In the genomic region with DNA sequence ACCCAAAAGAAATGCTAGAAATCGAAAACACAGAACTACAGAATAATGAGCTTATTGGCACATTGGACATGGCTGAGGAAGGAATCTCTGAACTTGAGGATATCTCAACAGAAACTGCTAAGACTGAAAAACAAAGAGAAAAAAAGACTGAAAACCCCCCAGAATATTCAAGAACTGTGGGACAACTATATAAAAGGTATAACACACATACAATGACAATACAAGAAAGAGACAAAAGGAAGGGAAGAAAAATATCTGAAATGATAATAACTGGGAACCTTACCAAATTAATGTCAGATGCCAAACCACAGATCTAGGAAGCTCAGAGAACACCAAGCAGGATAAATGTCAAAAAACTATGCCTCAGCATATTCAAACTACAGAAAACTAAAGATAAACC, we compare ENCODE assay signal across 22 cellular contexts.
"Had no signal": no experiment of that assay in that cellular context is flagged by ENCODE, and none has a peak within 500 bp of the region (broad histone marks: within the 10 kb centered on the region; RNA-seq: fewer than 3 reads in every experiment).

No MANE protein-coding gene starts in this region.

- DNase-seq: colonic mucosa; cortex of kidney; effector CD8-positive, alpha-beta T cell; effector memory CD8-positive, alpha-beta T cell; endodermal cell; erythroblast; esophagus squamous epithelium; foreskin fibroblast; foreskin melanocyte; gastrocnemius medialis; glutamatergic neuron; head of caudate nucleus; heart right ventricle; hippocampal formation; left cardiac atrium; left lung; left ventricle myocardium superior; lower lobe of right lung; mesenchymal stem cell; mucosa of descending colon; naive B cell had no signal

- H3K27me3 ChIP-seq: colonic mucosa, esophagus squamous epithelium, gastrocnemius medialis, heart right ventricle, left lung had no signal

- H3K4me1 ChIP-seq: colonic mucosa, esophagus squamous epithelium, gastrocnemius medialis, heart right ventricle, left lung, lower lobe of right lung had no signal

- H3K36me3 ChIP-seq: colonic mucosa, esophagus squamous epithelium, gastrocnemius medialis, heart right ventricle, left lung, lower lobe of right lung had no signal

- H3K4me3 ChIP-seq: colonic mucosa, esophagus squamous epithelium, gastrocnemius medialis, heart right ventricle, left lung, lower lobe of right lung, mucosa of descending colon had no signal

- H3K27ac ChIP-seq: colonic mucosa, epithelial cell of prostate, esophagus squamous epithelium, gastrocnemius medialis, heart right ventricle, left lung, lower lobe of right lung had no signal

- H3K9me3 ChIP-seq: colonic mucosa, esophagus squamous epithelium, gastrocnemius medialis, heart right ventricle, left lung, lower lobe of right lung, mucosa of descending colon had no signal
